17 cellular contexts compared by ENCODE assay signal in the genomic region with DNA sequence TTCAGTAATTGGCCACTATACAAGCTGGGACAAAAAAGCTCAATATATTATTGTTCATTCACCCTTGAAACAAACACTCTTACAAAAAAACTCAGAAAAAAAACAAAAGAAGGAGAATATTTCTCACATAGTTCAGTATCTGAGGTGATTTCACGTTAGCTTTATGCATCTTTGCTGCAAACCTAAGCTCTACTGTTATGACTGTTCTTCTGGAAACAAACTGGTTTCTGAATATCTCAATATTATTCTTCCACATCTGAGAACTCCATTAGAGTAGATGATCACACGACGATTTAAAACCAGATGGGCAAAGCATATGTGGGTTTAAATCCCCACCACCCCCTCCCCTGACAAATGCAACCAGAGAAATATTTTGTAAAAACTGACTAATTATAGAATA.
"Had no signal": no experiment of that assay in that cellular context is flagged by ENCODE, and none has a peak within 500 bp of the region (broad histone marks: within the 10 kb centered on the region; RNA-seq: fewer than 3 reads in every experiment).

No MANE protein-coding gene starts in this region.

- H3K36me3 ChIP-seq: cardiac muscle cell, gastroesophageal sphincter, heart right ventricle, neural progenitor cell, ovary, upper lobe of left lung had no signal

- H3K27ac Mint-ChIP-seq: activated CD4-positive, alpha-beta memory T cell treated with anti-CD3 and anti-CD28 coated beads, Interleukin-2, amount 10 ng/mL, durations not matched to agents 7 days and 5 days; activated naive CD4-positive, alpha-beta T cell treated with anti-CD3 and anti-CD28 coated beads, Interleukin-2, amount 50 U/mL, for 72 hours; naive B cell; neural progenitor cell; stimulated activated naive CD8-positive, alpha-beta T cell treated with anti-CD3 and anti-CD28 coated beads, Interleukin-15, Interleukin-2, amounts not matched to agents 100 ng/mL and 50 ng/mL, for 24 hours had no signal

- H3K4me1 Mint-ChIP-seq: activated CD4-positive, alpha-beta memory T cell treated with anti-CD3 and anti-CD28 coated beads, Interleukin-2, amount 10 ng/mL, durations not matched to agents 7 days and 5 days; naive B cell; neural progenitor cell had no signal

- H3K27me3 ChIP-seq: cardiac muscle cell, gastroesophageal sphincter, heart right ventricle, neural progenitor cell, ovary, testis, upper lobe of left lung had no signal

- H3K27ac ChIP-seq: cardiac muscle cell, gastroesophageal sphincter, heart right ventricle, neural progenitor cell, ovary, testis, upper lobe of left lung had no signal

- H3K4me1 ChIP-seq: gastroesophageal sphincter, heart right ventricle, neural progenitor cell, testis, upper lobe of left lung had no signal

- H2AFZ ChIP-seq: neural progenitor cell had no signal

- H3K4me2 ChIP-seq: neural progenitor cell had no signal

- H3K9ac ChIP-seq: neural progenitor cell had no signal

- H3K27me3 Mint-ChIP-seq: activated CD4-positive, alpha-beta memory T cell treated with anti-CD3 and anti-CD28 coated beads, Interleukin-2, amount 10 ng/mL, durations not matched to agents 7 days and 5 days; naive B cell; stimulated activated naive CD8-positive, alpha-beta T cell treated with anti-CD3 and anti-CD28 coated beads, Interleukin-15, Interleukin-2, amounts not matched to agents 100 ng/mL and 50 ng/mL, for 24 hours had no signal

- H3K36me3 Mint-ChIP-seq: activated naive CD4-positive, alpha-beta T cell treated with anti-CD3 and anti-CD28 coated beads, Interleukin-2, amount 50 U/mL, for 72 hours; naive B cell; neural progenitor cell had no signal

- H3K9me3 Mint-ChIP-seq: activated CD4-positive, alpha-beta memory T cell treated with anti-CD3 and anti-CD28 coated beads, Interleukin-2, amount 10 ng/mL, durations not matched to agents 7 days and 5 days; activated naive CD4-positive, alpha-beta T cell treated with anti-CD3 and anti-CD28 coated beads, Interleukin-2, amount 50 U/mL, for 72 hours; naive B cell; neural progenitor cell; stimulated activated naive CD8-positive, alpha-beta T cell treated with anti-CD3 and anti-CD28 coated beads, Interleukin-15, Interleukin-2, amounts not matched to agents 100 ng/mL and 50 ng/mL, for 24 hours had no signal

- ATAC-seq: activated naive CD4-positive, alpha-beta T cell treated with anti-CD3 and anti-CD28 coated beads, Interleukin-2, amount 50 U/mL, for 72 hours; gastroesophageal sphincter; heart right ventricle; left colon; sciatic nerve had no signal

- H3K4me3 ChIP-seq: cardiac muscle cell, gastroesophageal sphincter, heart right ventricle, neural progenitor cell, ovary, testis, upper lobe of left lung had no signal

- DNase-seq: activated CD4-positive, alpha-beta memory T cell treated with anti-CD3 and anti-CD28 coated beads, Interleukin-2, amount 10 ng/mL, durations not matched to agents 7 days and 5 days; activated CD4-positive, alpha-beta T cell treated with anti-CD3 and anti-CD28 coated beads for 4 hours; activated gamma-delta T cell; activated T-cell treated with anti-CD3 and anti-CD28 coated beads, Interleukin-2, amount 50 U/mL, for 48 hours; erythroblast; heart right ventricle; left colon; naive B cell; ovary; testis; upper lobe of left lung had no signal

- H3K9me3 ChIP-seq: gastroesophageal sphincter, ovary, testis, upper lobe of left lung had no signal

- H3K4me3 Mint-ChIP-seq: activated CD4-positive, alpha-beta memory T cell treated with anti-CD3 and anti-CD28 coated beads, Interleukin-2, amount 10 ng/mL, durations not matched to agents 7 days and 5 days; naive B cell; neural progenitor cell; stimulated activated naive CD8-positive, alpha-beta T cell treated with anti-CD3 and anti-CD28 coated beads, Interleukin-15, Interleukin-2, amounts not matched to agents 100 ng/mL and 50 ng/mL, for 24 hours had no signal
